Comparison of ENCODE assay signal across 36 cellular contexts in the genomic region with DNA sequence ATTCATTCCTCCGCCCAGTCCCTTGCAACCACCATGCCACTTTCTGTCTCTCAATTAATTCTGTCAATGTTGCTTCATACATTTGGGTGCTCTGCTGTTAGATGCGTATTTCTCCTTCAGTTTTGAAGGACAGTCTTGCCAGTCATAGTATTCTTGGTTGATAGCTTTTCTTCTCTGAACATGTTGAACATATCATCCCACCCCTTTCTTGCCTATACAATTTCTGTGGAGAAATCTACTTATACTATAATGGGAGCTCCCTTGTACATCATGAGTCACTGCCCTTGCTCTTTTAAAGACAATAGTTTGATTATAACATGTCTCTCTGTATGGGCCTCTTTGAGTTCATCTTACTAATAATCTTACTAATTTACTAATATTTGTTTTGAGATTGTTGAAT. TPM values are rescaled to one million over a fixed set of nuclear protein-coding genes. Genes with fewer than 3 reads are reported as not detected.
"Had no signal": no experiment of that assay in that cellular context is flagged by ENCODE, and none has a peak within 500 bp of the region (broad histone marks: within the 10 kb centered on the region; RNA-seq: fewer than 3 reads in every experiment).

No MANE protein-coding gene starts in this region.

- DNase-seq: activated B cell treated with CpG ODN at 0.5 μM for 24 hours; activated CD4-positive, alpha-beta memory T cell treated with anti-CD3 and anti-CD28 coated beads for 36 hours; activated CD4-positive, alpha-beta T cell treated with anti-CD3 and anti-CD28 coated beads for 4 hours; activated CD4-positive, alpha-beta T cell treated with anti-CD3 and anti-CD28 coated beads, Interleukin-2, amount 10 ng/mL, durations not matched to agents 24 days and 14 days; activated CD4-positive, alpha-beta T cell treated with anti-CD3 and anti-CD28 coated beads, Interleukin-2, amount 50 U/mL, for 1 hour; activated CD4-positive, alpha-beta T cell treated with anti-CD3 and anti-CD28 coated beads, Interleukin-2, amount 50 U/mL, for 4 hours; activated CD4-positive, CD25-positive, alpha-beta regulatory T cell treated with anti-CD3 and anti-CD28 coated beads, Interleukin-2, amount 50 U/mL, for 72 hours; activated CD8-positive, alpha-beta memory T cell treated with anti-CD3 and anti-CD28 coated beads, Interleukin-2, amount 50 U/mL, for 4 hours; activated CD8-positive, alpha-beta T cell treated with anti-CD3 and anti-CD28 coated beads for 36 hours; activated effector memory CD4-positive, alpha-beta T cell treated with anti-CD3 and anti-CD28 coated beads, Interleukin-2, amount 50 U/mL, for 16 hours; activated gamma-delta T cell treated with Interleukin-2 at 50 U/mL for 16 hours; activated naive CD4-positive, alpha-beta T cell; activated naive CD4-positive, alpha-beta T cell treated with anti-CD3 and anti-CD28 coated beads for 36 hours; activated naive CD4-positive, alpha-beta T cell treated with anti-CD3 and anti-CD28 coated beads, Interleukin-2, amount 50 U/mL, for 16 hours; activated naive CD8-positive, alpha-beta T cell treated with anti-CD3 and anti-CD28 coated beads for 36 hours; activated T-cell treated with anti-CD3 and anti-CD28 coated beads for 4 hours; activated T-cell treated with anti-CD3 and anti-CD28 coated beads, Interleukin-2, amount 50 U/mL, for 1 hour; activated T-cell treated with anti-CD3 and anti-CD28 coated beads, Interleukin-2, amount 50 U/mL, for 4 hours; activated T-cell treated with anti-CD3 and anti-CD28 coated beads, Interleukin-2, amount 50 U/mL, for 72 hours; amygdala; anterior cingulate cortex; caudate nucleus; cerebellar nuclear complex; T-helper 2 cell; T-helper 9 cell had no signal

- H3K9me3 Mint-ChIP-seq: activated T-helper 17 cell treated with anti-CD3 and anti-CD28 coated beads, Interleukin-2, amount 50 U/mL, for 72 hours; central memory CD8-positive, alpha-beta T cell had no signal

- H3K36me3 Mint-ChIP-seq: activated naive CD8-positive, alpha-beta T cell treated with anti-CD3 and anti-CD28 coated beads for 36 hours had no signal

- H3K27ac Mint-ChIP-seq: activated B cell treated with CpG ODN at 0.5 μM for 24 hours; activated CD4-positive, alpha-beta memory T cell treated with anti-CD3 and anti-CD28 coated beads for 36 hours; activated CD4-positive, alpha-beta T cell treated with anti-CD3 and anti-CD28 coated beads, Interleukin-2, amount 10 ng/mL, durations not matched to agents 24 days and 14 days; activated CD8-positive, alpha-beta T cell treated with anti-CD3 and anti-CD28 coated beads for 36 hours; activated naive CD4-positive, alpha-beta T cell treated with anti-CD3 and anti-CD28 coated beads for 36 hours; activated naive CD4-positive, alpha-beta T cell treated with anti-CD3 and anti-CD28 coated beads, Interleukin-2, amount 50 U/mL, for 72 hours; activated naive CD8-positive, alpha-beta T cell treated with anti-CD3 and anti-CD28 coated beads for 36 hours; activated T-cell treated with anti-CD3 and anti-CD28 coated beads, Interleukin-2, amount 50 U/mL, for 72 hours; activated T-helper 1 cell treated with anti-CD3 and anti-CD28 coated beads, Interleukin-12 subunit alpha, Interleukin-12 subunit beta, Interleukin-2, Interleukin-4 antibody, amounts not matched to agents 30 ng/mL and 10 ng/mL and 1 ng/mL, durations not matched to agents 14 hours and 24 hours and 36 hours; activated T-helper 17 cell treated with anti-CD3 and anti-CD28 coated beads, Interleukin-2, amount 50 U/mL, for 72 hours; brain; T-helper 1 cell treated with Interleukin-12 subunit alpha and Interleukin-12 subunit beta and Interleukin-4 antibody, amounts not matched to agents 30 μg/mL and 1 μg/mL, for 36 hours; T-helper 2 cell treated with Interferon-gamma antibody and Interleukin-4, amounts not matched to agents 5 μg/mL and 100 μg/mL, for 36 hours had no signal

- H3K27me3 ChIP-seq: ascending aorta, cardiac muscle cell had no signal

- H3K4me3 ChIP-seq: ascending aorta, cardiac muscle cell had no signal

- H3K36me3 ChIP-seq: ascending aorta, cardiac muscle cell had no signal

- H3K27ac ChIP-seq: ascending aorta, cardiac muscle cell, VCaP had no signal

- H3K9me3 ChIP-seq: ascending aorta had no signal

- H3K4me3 Mint-ChIP-seq: activated B cell treated with CpG ODN at 0.5 μM for 24 hours; activated CD4-positive, alpha-beta memory T cell treated with anti-CD3 and anti-CD28 coated beads for 36 hours; activated CD4-positive, alpha-beta T cell treated with anti-CD3 and anti-CD28 coated beads, Interleukin-2, amount 10 ng/mL, durations not matched to agents 24 days and 14 days; activated CD8-positive, alpha-beta T cell treated with anti-CD3 and anti-CD28 coated beads for 36 hours; activated naive CD4-positive, alpha-beta T cell treated with anti-CD3 and anti-CD28 coated beads for 36 hours; activated naive CD8-positive, alpha-beta T cell treated with anti-CD3 and anti-CD28 coated beads for 36 hours; activated T-cell treated with anti-CD3 and anti-CD28 coated beads, Interleukin-2, amount 50 U/mL, for 4 hours; activated T-cell treated with anti-CD3 and anti-CD28 coated beads, Interleukin-2, amount 50 U/mL, for 72 hours; activated T-helper 1 cell treated with anti-CD3 and anti-CD28 coated beads, Interleukin-12 subunit alpha, Interleukin-12 subunit beta, Interleukin-2, Interleukin-4 antibody, amounts not matched to agents 30 ng/mL and 10 ng/mL and 1 ng/mL, durations not matched to agents 14 hours and 24 hours and 36 hours; activated T-helper 17 cell treated with anti-CD3 and anti-CD28 coated beads, Interleukin-2, amount 50 U/mL, for 72 hours; brain; central memory CD8-positive, alpha-beta T cell; T-helper 1 cell treated with Interleukin-12 subunit alpha and Interleukin-12 subunit beta and Interleukin-4 antibody, amounts not matched to agents 30 μg/mL and 1 μg/mL, for 36 hours; T-helper 2 cell treated with Interferon-gamma antibody and Interleukin-4, amounts not matched to agents 5 μg/mL and 100 μg/mL, for 36 hours had no signal

RNA-seq across cellular contexts. Expression of gene RNF112, which starts 34.1 kb away (rescaled TPM):
- total RNA-seq: activated T-helper 1 cell treated with anti-CD3 and anti-CD28 coated beads, Interleukin-12 subunit alpha, Interleukin-12 subunit beta, Interleukin-2, Interleukin-4 antibody, amounts not matched to agents 30 ng/mL and 10 ng/mL and 1 ng/mL, durations not matched to agents 14 hours and 24 hours and 36 hours had no signal

RNA-seq across cellular contexts. Expression of gene MFAP4, which starts 58.1 kb away (rescaled TPM):
- total RNA-seq: activated B cell treated with CpG ODN at 0.5 μM for 24 hours; activated CD4-positive, alpha-beta memory T cell treated with anti-CD3 and anti-CD28 coated beads for 36 hours; activated CD4-positive, alpha-beta T cell treated with anti-CD3 and anti-CD28 coated beads, Interleukin-2, amount 10 ng/mL, durations not matched to agents 24 days and 14 days; activated CD8-positive, alpha-beta memory T cell treated with anti-CD3 and anti-CD28 coated beads for 36 hours; activated naive CD4-positive, alpha-beta T cell treated with anti-CD3 and anti-CD28 coated beads for 36 hours; activated naive CD4-positive, alpha-beta T cell treated with anti-CD3 and anti-CD28 coated beads, Interleukin-2, amount 50 U/mL, for 72 hours; activated T-helper 1 cell treated with anti-CD3 and anti-CD28 coated beads, Interleukin-12 subunit alpha, Interleukin-12 subunit beta, Interleukin-2, Interleukin-4 antibody, amounts not matched to agents 30 ng/mL and 10 ng/mL and 1 ng/mL, durations not matched to agents 14 hours and 24 hours and 36 hours; activated T-helper 17 cell treated with anti-CD3 and anti-CD28 coated beads, Interleukin-2, amount 50 U/mL, for 72 hours had no signal
